Comparison of ENCODE assay signal across 31 cellular contexts in genomic region chr18:41639218-41639617, GRCh38.
"Had no signal": no experiment of that assay in that cellular context is flagged by ENCODE, and none has a peak within 500 bp of the region (broad histone marks: within the 10 kb centered on the region; RNA-seq: fewer than 3 reads in every experiment).

No MANE protein-coding gene starts in this region.

- H2AFZ ChIP-seq: neural progenitor cell, parathyroid adenoma had no signal

- H3K27me3 Mint-ChIP-seq: progenitor cell of endocrine pancreas; stimulated activated memory B cell treated with anti-CD40 and anti-IgM and Interleukin-4, amounts not matched to agents 10 μg/mL and 1 μg/mL and 100 μg/mL, for 72 hours; stimulated activated naive CD8-positive, alpha-beta T cell treated with anti-CD3 and anti-CD28 coated beads, Interleukin-15, amount 100 ng/mL, for 72 hours; type B pancreatic cell had no signal

- H3K27ac Mint-ChIP-seq: natural killer cell; nephron; neural progenitor cell; progenitor cell of endocrine pancreas; stimulated activated memory B cell treated with anti-CD40 and anti-IgM and Interleukin-4, amounts not matched to agents 10 μg/mL and 1 μg/mL and 100 μg/mL, for 72 hours; stimulated activated naive CD8-positive, alpha-beta T cell treated with anti-CD3 and anti-CD28 coated beads, Interleukin-15, amount 100 ng/mL, for 72 hours; type B pancreatic cell had no signal

- H3K9ac ChIP-seq: neural progenitor cell, parathyroid adenoma had no signal

- H3K4me3 ChIP-seq: neural progenitor cell, ovary, psoas muscle, skin epidermis, smooth muscle cell, spleen, suprapubic skin, testis, tibial artery, transverse colon, upper lobe of right lung, uterus had no signal

- H3K36me3 ChIP-seq: neural progenitor cell, ovary, spleen, suprapubic skin, tibial artery, transverse colon, upper lobe of right lung, uterus had no signal

- H3K9me3 ChIP-seq: ovary, psoas muscle, suprapubic skin, testis, tibial artery, transverse colon, upper lobe of right lung, uterus had no signal

- DNase-seq: natural killer cell; occipital lobe; ovary; posterior cingulate gyrus; psoas muscle; right cardiac atrium; spleen; stimulated activated CD4-positive, alpha-beta T cell treated with anti-CD3 and anti-CD28 coated beads, Interleukin-12 subunit alpha, Interleukin-12 subunit beta, amount 100 ng/mL, for 4 hours; stimulated activated CD4-positive, alpha-beta T cell treated with anti-CD3 and anti-CD28 coated beads, Interleukin-1b, Interleukin-23, amount 100 ng/mL, for 48 hours; stimulated activated CD4-positive, alpha-beta T cell treated with anti-CD3 and anti-CD28 coated beads, Interleukin-4, amount 100 ng/mL, for 1 hour; stimulated activated CD4-positive, alpha-beta T cell treated with anti-CD3 and anti-CD28 coated beads, Interleukin-4, amount 100 ng/mL, for 4 hours; stimulated activated CD8-positive, alpha-beta memory T cell treated with anti-CD3 and anti-CD28 coated beads, Interleukin-4, amount 100 ng/mL, for 48 hours; stimulated activated naive CD4-positive, alpha-beta T cell; stimulated activated naive CD8-positive, alpha-beta T cell treated with anti-CD3 and anti-CD28 coated beads, Interleukin-15, amount 100 ng/mL, for 72 hours; stimulated activated naive CD8-positive, alpha-beta T cell treated with anti-CD3 and anti-CD28 coated beads, Interleukin-15, Interleukin-2, amounts not matched to agents 100 U/mL and 50 U/mL, for 24 hours; substantia nigra; testis; tibial artery; transverse colon; upper lobe of right lung; uterus had no signal

- H3K9me3 Mint-ChIP-seq: type B pancreatic cell had no signal

- ATAC-seq: natural killer cell; psoas muscle; right cardiac atrium; sciatic nerve; stimulated activated memory B cell treated with anti-CD40 and anti-IgM and Interleukin-4, amounts not matched to agents 10 μg/mL and 1 μg/mL and 100 μg/mL, for 72 hours; stimulated activated naive CD8-positive, alpha-beta T cell treated with anti-CD3 and anti-CD28 coated beads, Interleukin-15, amount 100 ng/mL, for 72 hours; stimulated activated naive CD8-positive, alpha-beta T cell treated with anti-CD3 and anti-CD28 coated beads, Interleukin-15, Interleukin-2, amounts not matched to agents 100 U/mL and 50 U/mL, for 24 hours; upper lobe of right lung had no signal

- H3K4me1 ChIP-seq: neural progenitor cell, parathyroid adenoma, psoas muscle, spleen, suprapubic skin, testis, transverse colon, upper lobe of right lung, uterus had no signal

- H3K79me2 ChIP-seq: parathyroid adenoma had no signal

- H3K4me2 ChIP-seq: neural progenitor cell, smooth muscle cell had no signal

- H3K4me3 Mint-ChIP-seq: natural killer cell; nephron; neural progenitor cell; stimulated activated memory B cell treated with anti-CD40 and anti-IgM and Interleukin-4, amounts not matched to agents 10 μg/mL and 1 μg/mL and 100 μg/mL, for 72 hours; stimulated activated naive CD8-positive, alpha-beta T cell treated with anti-CD3 and anti-CD28 coated beads, Interleukin-15, amount 100 ng/mL, for 72 hours; type B pancreatic cell had no signal

- H3K4me1 Mint-ChIP-seq: natural killer cell; nephron; neural progenitor cell; stimulated activated memory B cell treated with anti-CD40 and anti-IgM and Interleukin-4, amounts not matched to agents 10 μg/mL and 1 μg/mL and 100 μg/mL, for 72 hours; stimulated activated naive CD8-positive, alpha-beta T cell treated with anti-CD3 and anti-CD28 coated beads, Interleukin-15, amount 100 ng/mL, for 72 hours had no signal

- H3K27me3 ChIP-seq: neural progenitor cell, ovary, spleen, suprapubic skin, testis, tibial artery, transverse colon, upper lobe of right lung, uterus had no signal

- H3K27ac ChIP-seq: neural progenitor cell, ovary, parathyroid adenoma, psoas muscle, skin epidermis, spleen, suprapubic skin, testis, tibial artery, transverse colon, upper lobe of right lung, uterus had no signal

- H3K36me3 Mint-ChIP-seq: natural killer cell; neural progenitor cell; stimulated activated memory B cell treated with anti-CD40 and anti-IgM and Interleukin-4, amounts not matched to agents 10 μg/mL and 1 μg/mL and 100 μg/mL, for 72 hours; type B pancreatic cell had no signal
